In the genomic region with DNA sequence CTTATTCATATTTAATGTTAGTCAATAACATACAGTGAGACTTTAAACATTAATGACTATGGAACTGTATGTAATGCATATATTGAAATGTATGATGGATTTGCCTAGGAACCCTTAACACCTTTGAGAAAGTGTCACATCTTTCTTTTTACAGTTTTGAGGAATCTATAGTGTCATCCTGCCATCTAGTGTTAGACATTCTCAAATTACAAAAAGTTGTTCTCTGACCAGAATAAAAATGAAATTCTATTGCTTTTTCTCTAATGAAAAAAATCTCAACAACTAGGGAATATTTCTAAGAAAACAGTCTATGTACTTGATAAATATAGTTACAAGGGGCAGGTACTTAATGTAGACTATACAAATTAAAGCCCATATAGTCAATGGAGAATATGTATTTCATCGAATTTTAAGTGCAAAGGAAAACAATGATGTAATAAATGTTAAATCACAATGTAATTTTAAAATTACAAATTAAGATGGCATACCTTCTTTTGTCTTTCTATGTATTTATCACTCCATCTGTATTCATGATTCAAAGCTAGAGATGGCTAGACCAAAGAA, we compare ENCODE assay signal across 1 cellular context.
TF ChIP-seq lines count a peak whose summit lies in the region.

No MANE protein-coding gene starts in this region.

TF ChIP-seq in H1, 55 proteins besides CTCF, POLR2A, EP300 and RAD21 (continued from another document):
- TF ChIP-seq MAFK (IDR thresholded peaks at IDR 0.05; ENCODE audit: low read depth, low read length) (no peak), KDM5A (IDR thresholded peaks at IDR 0.05; ENCODE audit: low read length) (no peak), RFX5 (IDR thresholded peaks at IDR 0.05; ENCODE audit: borderline replicate concordance, low read depth, low read length) (no peak), TAF1 (IDR thresholded peaks at IDR 0.05; ENCODE audit: low read depth, low read length) (no peak), ASH2L (IDR thresholded peaks at IDR 0.05; ENCODE audit: low read length) (no peak), SIN3A (conservative IDR thresholded peaks at IDR 0.05 in 1 of 2, IDR thresholded peaks at IDR 0.05 in 1 of 2; ENCODE audit: low read depth in 1 of 2, low read length in 2 of 2) (no peak), PHF8 (conservative IDR thresholded peaks at IDR 0.05; ENCODE audit: low read depth, low read length) (no peak), JUN (IDR thresholded peaks at IDR 0.05; ENCODE audit: low read depth, low read length) (no peak)
- TF ChIP-seq, protein P1, sequence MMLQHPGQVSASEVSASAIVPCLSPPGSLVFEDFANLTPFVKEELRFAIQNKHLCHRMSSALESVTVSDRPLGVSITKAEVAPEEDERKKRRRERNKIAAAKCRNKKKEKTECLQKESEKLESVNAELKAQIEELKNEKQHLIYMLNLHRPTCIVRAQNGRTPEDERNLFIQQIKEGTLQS (IDR thresholded peaks at IDR 0.05; ENCODE audit: insufficient read depth, low read depth, low read length), result no peak
